In genomic region chr11:73766763-73767162, GRCh38 we compare ENCODE assay signal across 25 cellular contexts.
"Had no signal": no experiment of that assay in that cellular context is flagged by ENCODE, and none has a peak within 500 bp of the region (broad histone marks: within the 10 kb centered on the region; RNA-seq: fewer than 3 reads in every experiment).

No MANE protein-coding gene starts in this region.

- H3K27ac Mint-ChIP-seq: immature natural killer cell; naive B cell; natural killer cell; neural progenitor cell; progenitor cell of endocrine pancreas; stimulated activated naive CD8-positive, alpha-beta T cell treated with anti-CD3 and anti-CD28 coated beads, Interleukin-15, Interleukin-2, amounts not matched to agents 100 ng/mL and 50 ng/mL, for 24 hours had no signal

- H3K9ac ChIP-seq: neural progenitor cell had no signal

- H3K4me1 Mint-ChIP-seq: naive B cell; natural killer cell; nephron progenitor cell; stimulated activated effector memory CD8-positive, alpha-beta T cell treated with anti-CD3 and anti-CD28 coated beads, Interleukin-12 subunit alpha, Interleukin-12 subunit beta, amount 100 ng/mL, for 72 hours had no signal

- H3K27ac ChIP-seq: left lung, lower lobe of right lung, neural progenitor cell, ovary, spleen, tibial nerve, upper lobe of left lung, vagina had no signal

- H3K4me3 Mint-ChIP-seq: immature natural killer cell; naive B cell; natural killer cell; nephron progenitor cell; neural progenitor cell; stimulated activated effector memory CD8-positive, alpha-beta T cell treated with anti-CD3 and anti-CD28 coated beads, Interleukin-12 subunit alpha, Interleukin-12 subunit beta, amount 100 ng/mL, for 72 hours; stimulated activated naive CD8-positive, alpha-beta T cell treated with anti-CD3 and anti-CD28 coated beads, Interleukin-15, Interleukin-2, amounts not matched to agents 100 ng/mL and 50 ng/mL, for 24 hours had no signal

- H3K9me3 Mint-ChIP-seq: naive B cell; natural killer cell; nephron progenitor cell; neural progenitor cell; stimulated activated effector memory CD8-positive, alpha-beta T cell treated with anti-CD3 and anti-CD28 coated beads, Interleukin-12 subunit alpha, Interleukin-12 subunit beta, amount 100 ng/mL, for 72 hours; stimulated activated naive CD8-positive, alpha-beta T cell treated with anti-CD3 and anti-CD28 coated beads, Interleukin-15, Interleukin-2, amounts not matched to agents 100 ng/mL and 50 ng/mL, for 24 hours had no signal

- H3K36me3 Mint-ChIP-seq: immature natural killer cell; naive B cell; natural killer cell; neural progenitor cell; stimulated activated effector memory CD8-positive, alpha-beta T cell treated with anti-CD3 and anti-CD28 coated beads, Interleukin-12 subunit alpha, Interleukin-12 subunit beta, amount 100 ng/mL, for 72 hours had no signal

- H3K27me3 ChIP-seq: left lung, neural progenitor cell, ovary, tibial nerve, upper lobe of left lung, vagina had no signal

- H3K4me3 ChIP-seq: left lung, lower lobe of right lung, neural progenitor cell, ovary, spleen, tibial nerve, upper lobe of left lung, vagina had no signal

- H3K9me3 ChIP-seq: left lung, lower lobe of right lung, ovary, spleen, tibial nerve, upper lobe of left lung, vagina had no signal

- H3K4me2 ChIP-seq: neural progenitor cell had no signal

- ATAC-seq: left colon; left lung; lower lobe of right lung; natural killer cell; right cardiac atrium; sciatic nerve; stimulated activated effector memory CD8-positive, alpha-beta T cell treated with anti-CD3 and anti-CD28 coated beads, Interleukin-12 subunit alpha, Interleukin-12 subunit beta, amount 100 ng/mL, for 72 hours had no signal

- DNase-seq: immature natural killer cell; kidney; left colon; left lung; lower lobe of right lung; mammary epithelial cell; mesenchymal stem cell; naive B cell; natural killer cell; nephron progenitor cell; ovary; retina; right cardiac atrium; small intestine; spleen; stimulated activated CD4-positive, alpha-beta T cell treated with anti-CD3 and anti-CD28 coated beads, Interleukin-4, amount 100 ng/mL, for 24 hours; stimulated activated naive CD4-positive, alpha-beta T cell; upper lobe of left lung had no signal

- H3K36me3 ChIP-seq: left lung, lower lobe of right lung, neural progenitor cell, ovary, spleen, tibial nerve, upper lobe of left lung, vagina had no signal

- H3K4me1 ChIP-seq: left lung, lower lobe of right lung, neural progenitor cell, tibial nerve, upper lobe of left lung, vagina had no signal
